ENCODE assay signal across 18 cellular contexts in the genomic region with DNA sequence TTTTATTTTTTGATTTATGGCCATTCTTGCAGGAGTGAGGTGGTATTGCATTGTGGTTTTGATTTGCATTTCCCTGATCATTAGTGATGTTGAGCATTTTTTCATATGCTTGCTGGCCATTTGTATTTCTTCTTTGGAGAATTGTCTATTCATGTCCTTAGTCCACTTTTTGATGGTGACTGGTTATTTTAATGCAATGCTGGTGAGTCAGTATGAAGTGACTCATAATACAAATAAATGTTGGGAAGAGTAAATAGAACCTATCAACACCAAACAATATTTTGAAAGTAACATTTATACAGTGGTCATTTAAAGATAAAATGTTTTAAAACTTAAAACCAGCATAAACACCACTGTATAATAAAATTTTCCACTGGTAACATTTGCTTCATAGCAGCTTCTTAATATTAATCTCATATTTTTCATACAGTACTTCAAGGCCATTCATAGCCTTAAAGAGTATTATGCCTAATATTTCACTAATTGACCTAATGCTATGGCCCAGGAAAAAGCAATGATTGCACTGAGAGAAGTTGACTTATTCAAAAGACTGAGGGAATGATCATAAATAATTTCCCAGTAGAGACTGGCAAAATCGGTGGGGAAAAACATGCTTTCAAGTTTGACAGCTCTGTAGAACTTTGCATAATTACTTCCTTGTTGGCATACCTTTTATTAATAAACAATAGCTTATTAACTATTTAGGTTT. TPM values are rescaled to one million over a fixed set of nuclear protein-coding genes. Genes with fewer than 3 reads are reported as not detected.
DNase-seq lines count a peak whose midpoint lies in the region; ATAC-seq and TF ChIP-seq lines count a peak whose summit lies in the region.
"Had no signal": no experiment of that assay in that cellular context is flagged by ENCODE, and none has a peak within 500 bp of the region (broad histone marks: within the 10 kb centered on the region; RNA-seq: fewer than 3 reads in every experiment).

No MANE protein-coding gene starts in this region.

- peak; percentile 2 for DNase-seq in ACHN
- peak; percentile 24 for DNase-seq in HT-29 (ENCODE audit: low spot score)
- DNase-seq in astrocyte of the hippocampus (ENCODE audit: low read depth, low spot score): peak; percentile 23
- peak; percentile 14 to 16 for DNase-seq in foreskin keratinocyte
- no peak for DNase-seq in stimulated activated CD4-positive, alpha-beta T cell treated with anti-CD3 and anti-CD28 coated beads, Interleukin-1b, Interleukin-23, amount 100 ng/mL, for 48 hours
- DNase-seq in stimulated activated CD4-positive, alpha-beta T cell treated with anti-CD3 and anti-CD28 coated beads, Interleukin-4, amount 100 ng/mL, for 24 hours: no peak
- DNase-seq in MV-4-11 (lab: John Stamatoyannopoulos, UW): no peak
- no peak for DNase-seq in WERI-Rb-1
- DNase-seq: effector memory CD8-positive, alpha-beta T cell; immature natural killer cell; Kasumi-1; midbrain; NCI-H187 treated with DMSO at 0.1 percent for 48 hours; NCI-H526; T-helper 1 cell; transverse colon had no signal

- H3K9me3 ChIP-seq in WERI-Rb-1 (ENCODE audit: severe bottlenecking): no peaks in the 10 kb centered on the region
- H3K9me3 ChIP-seq: transverse colon had no signal

- peak; percentile 44 for ATAC-seq in foreskin keratinocyte
- ATAC-seq: activated CD4-positive, CD25-positive, alpha-beta regulatory T cell treated with anti-CD3 and anti-CD28 coated beads, Interleukin-2, amount 50 U/mL, for 24 hours; effector memory CD8-positive, alpha-beta T cell; sciatic nerve had no signal

- in situ Hi-C loops in ACHN (cut with HindIII; ENCODE audit: low pct_ligation_motif_present, low pct_unique_long_range_greater_than_20kb, low sequenced_read_pairs): no loop called here

- no peaks in the 10 kb centered on the region for H3K4me1 ChIP-seq in foreskin keratinocyte
- H3K4me1 ChIP-seq: transverse colon had no signal

- H3K36me3 ChIP-seq in WERI-Rb-1: no peaks in the 10 kb centered on the region
- H3K36me3 ChIP-seq: transverse colon had no signal

- no peaks in the 10 kb centered on the region for H3K27me3 ChIP-seq in foreskin keratinocyte
- H3K27me3 ChIP-seq in WERI-Rb-1 (ENCODE audit: insufficient read depth, low read depth, severe bottlenecking): no peaks in the 10 kb centered on the region
- H3K27me3 ChIP-seq: transverse colon had no signal

- TF ChIP-seq CTCF in foreskin keratinocyte (conservative IDR thresholded peaks at IDR 0.05) (no peak), WERI-Rb-1 (IDR thresholded peaks at IDR 0.05; ENCODE audit: low read depth, low read length) (no peak)

- H3K4me3 ChIP-seq in WERI-Rb-1 (ENCODE audit: low read depth, low read length): no peak overlapping the region
- H3K4me3 ChIP-seq: transverse colon had no signal

- H3K27ac ChIP-seq in foreskin keratinocyte (no peak overlapping the region), WERI-Rb-1 (no peak overlapping the region)
- H3K27ac ChIP-seq: transverse colon had no signal

RNA-seq across cellular contexts. Expression of a gene that starts 33.9 kb away (rescaled TPM):
- 8.2 and 13.5 TPM in 2 replicates for total RNA-seq in HT-29 (2014; rRNA removed; shearing (Covaris generic))
- 23.2 and 23.4 TPM in 2 replicates for total RNA-seq in foreskin keratinocyte
- polyA plus RNA-seq in foreskin keratinocyte: 7.3 and 7.8 TPM in 2 replicates

Comparison
In these comparisons a context has a peak if more than half of its experiments do, and no peak if none do; other contexts are left out.
1. DNase-seq: peak in ACHN (single experiment), HT-29 (single experiment), astrocyte of the hippocampus (single experiment) and foreskin keratinocyte (2 of 2); none in stimulated activated CD4-positive, alpha-beta T cell treated with anti-CD3 and anti-CD28 coated beads, Interleukin-1b, Interleukin-23, amount 100 ng/mL, for 48 hours (single experiment), stimulated activated CD4-positive, alpha-beta T cell treated with anti-CD3 and anti-CD28 coated beads, Interleukin-4, amount 100 ng/mL, for 24 hours (single experiment), MV-4-11 (single experiment) and WERI-Rb-1 (single experiment).